Comparison of ENCODE assay signal across 28 cellular contexts in genomic region chr5:95942968-95943367, GRCh38.
"Had no signal": no experiment of that assay in that cellular context is flagged by ENCODE, and none has a peak within 500 bp of the region (broad histone marks: within the 10 kb centered on the region; RNA-seq: fewer than 3 reads in every experiment).

No MANE protein-coding gene starts in this region.

- DNase-seq: activated CD4-positive, alpha-beta memory T cell treated with anti-CD3 and anti-CD28 coated beads, Interleukin-2, amount 10 ng/mL, durations not matched to agents 7 days and 5 days; activated CD4-positive, alpha-beta T cell treated with anti-CD3 and anti-CD28 coated beads for 1 hour; activated CD4-positive, alpha-beta T cell treated with anti-CD3 and anti-CD28 coated beads for 48 hours; activated CD4-positive, CD25-positive, alpha-beta regulatory T cell; activated CD8-positive, alpha-beta memory T cell treated with anti-CD3 and anti-CD28 coated beads for 24 hours; activated CD8-positive, alpha-beta memory T cell treated with anti-CD3 and anti-CD28 coated beads, Interleukin-2, amount 10 ng/mL, durations not matched to agents 7 days and 5 days; activated CD8-positive, alpha-beta memory T cell treated with anti-CD3 and anti-CD28 coated beads, Interleukin-2, amount 50 U/mL, for 48 hours; activated effector memory CD4-positive, alpha-beta T cell treated with Interleukin-2 at 50 U/mL for 16 hours; activated naive CD4-positive, alpha-beta T cell treated with anti-CD3 and anti-CD28 coated beads, Interleukin-2, amount 10 ng/mL, durations not matched to agents 7 days and 5 days; activated naive CD8-positive, alpha-beta T cell treated with anti-CD3 and anti-CD28 coated beads, Interleukin-2, amount 50 U/mL, for 24 hours; activated T-cell treated with anti-CD3 and anti-CD28 coated beads, Interleukin-2, amount 50 U/mL, for 48 hours; amniotic stem cell; Karpas-422; NCI-H1105; NCI-H1417 treated with DMSO at 0.1 percent for 48 hours; NCI-H1930; NCI-H2081 treated with DMSO at 0.1 percent for 48 hours; NCI-H345; NCI-H524 treated with DMSO at 0.1 percent for 48 hours; NK-92 treated with Interleukin-12 subunit alpha and Interleukin-12 subunit beta, amount 100 ng/mL, for 24 hours; PC-3; Right ventricle myocardium superior; T1000; WERI-Rb-1 had no signal

- H3K27me3 ChIP-seq: ascending aorta, cardiac muscle cell had no signal

- H3K4me3 ChIP-seq: ascending aorta, cardiac muscle cell had no signal

- FAIRE-seq: RCC 7860 had no signal

- ATAC-seq: activated CD8-positive, alpha-beta memory T cell treated with anti-CD3 and anti-CD28 coated beads, Interleukin-2, amount 10 ng/mL, durations not matched to agents 7 days and 5 days; activated naive CD8-positive, alpha-beta T cell treated with anti-CD3 and anti-CD28 coated beads, Interleukin-2, amount 50 U/mL, for 24 hours; PC-3 had no signal

- H3K9me3 ChIP-seq: ascending aorta had no signal

- H3K27ac ChIP-seq: ascending aorta, cardiac muscle cell, RWPE1, WERI-Rb-1 had no signal

- H3K36me3 ChIP-seq: cardiac muscle cell, WERI-Rb-1 had no signal
